ENCODE assay signal across 17 cellular contexts in the genomic region with DNA sequence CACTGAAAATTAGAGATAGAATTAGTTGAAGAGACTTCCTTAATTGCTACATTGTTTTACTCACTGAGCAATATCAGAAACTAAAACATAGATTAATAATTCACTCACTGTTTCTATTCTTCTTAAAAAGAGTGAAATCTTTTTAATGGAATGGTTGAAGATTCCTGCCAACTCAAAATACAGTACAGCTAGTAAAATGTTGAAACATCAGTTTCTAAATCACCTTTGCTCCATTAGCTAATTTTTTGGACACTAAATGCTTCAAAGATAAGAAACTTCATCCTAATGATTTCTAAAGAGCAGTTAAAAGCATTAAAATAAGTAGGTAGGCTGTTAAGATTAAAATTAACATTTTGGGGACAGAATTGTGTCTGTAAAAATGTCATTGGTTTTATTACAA. TPM values are rescaled to one million over a fixed set of nuclear protein-coding genes. Genes with fewer than 3 reads are reported as not detected.
DNase-seq lines count a peak whose midpoint lies in the region; FAIRE-seq and TF ChIP-seq lines count a peak whose summit lies in the region.
"Had no signal": no experiment of that assay in that cellular context is flagged by ENCODE, and none has a peak within 500 bp of the region (broad histone marks: within the 10 kb centered on the region; RNA-seq: fewer than 3 reads in every experiment).

No MANE protein-coding gene starts in this region.

- H3K9me3 ChIP-seq in A673 (ENCODE audit: low read depth, low read length, poor library complexity, severe bottlenecking) (no peaks in the 10 kb centered on the region), adipocyte (ENCODE audit: control insufficient read depth, low read length) (no peaks in the 10 kb centered on the region), subcutaneous abdominal adipose tissue (ENCODE audit: control insufficient read depth in 5 of 5, low read length in 5 of 5) (no peaks in the 10 kb centered on the region)
- H3K9me3 ChIP-seq: Caco-2 had no signal

- H3K4me1 ChIP-seq in A673 (ENCODE audit: insufficient read depth, low read length, poor library complexity, severe bottlenecking) (no peaks in the 10 kb centered on the region), adipocyte (ENCODE audit: control insufficient read depth, insufficient read depth, low read length) (peaks cover 32% of the 10 kb centered on the region), subcutaneous abdominal adipose tissue (ENCODE audit: control insufficient read depth in 5 of 5, insufficient read depth in 5 of 5, low read length in 5 of 5) (peaks cover 0 to 9% (median 2%) of the 10 kb centered on the region in 5 donors)
- H3K4me1 ChIP-seq: BLaER1, Caco-2 had no signal

- TF ChIP-seq CTCF in A673 (conservative IDR thresholded peaks at IDR 0.05; ENCODE audit: low read depth, low read length), result no peak

- peak overlapping the region; percentile 17 for H3K9ac ChIP-seq in adipocyte (ENCODE audit: low read length)
- H3K9ac ChIP-seq in subcutaneous abdominal adipose tissue (ENCODE audit: low read length in 5 of 5), result peak overlapping the region in 1 of 5 donors; percentile 30
- H3K9ac ChIP-seq: BLaER1 had no signal

- BruUV-seq in A673 (replicated peaks; lab: Mats Ljungman, UMichigan), result TSS peak; percentile 23

- peak; percentile 26 for FAIRE-seq in GM18507 (lab: Jason Lieb, UNC)
- FAIRE-seq: G401.6, GM12892 had no signal

- H3K36me3 ChIP-seq in A673 (ENCODE audit: insufficient read depth, low read length, poor library complexity, severe bottlenecking), result no peaks in the 10 kb centered on the region
- peaks cover 60% of the 10 kb centered on the region for H3K36me3 ChIP-seq in adipocyte (ENCODE audit: control insufficient read depth, insufficient read depth, low read length, severe bottlenecking)
- H3K36me3 ChIP-seq in subcutaneous abdominal adipose tissue (ENCODE audit: control insufficient read depth in 5 of 5, insufficient read depth in 5 of 5, low read length in 5 of 5), result peaks cover 10 to 32% (median 24%) of the 10 kb centered on the region in 5 donors

- intact Hi-C loops in A673 (cut with micrococcal nuclease; ENCODE audit: unreplicated experiment), result no loop called here

- DNase-seq in A673 (ENCODE audit: low spot score) (no peak), GM18507 (ENCODE audit: extremely low spot score, insufficient read length, low read depth) (no peak), adipocyte (ENCODE audit: low read depth) (no peak), NCI-H345 treated with DMSO at 0.1 percent for 48 hours (lab: John Stamatoyannopoulos, UW; ENCODE audit: unreplicated experiment) (no peak), NCI-H1436 treated with DMSO at 0.1 percent for 48 hours (lab: John Stamatoyannopoulos, UW) (no peak)
- DNase-seq: Caco-2; CD4-positive, CD25-positive, alpha-beta regulatory T cell; CD8-positive, alpha-beta T cell; DMS153; DND-41; H9 had no signal

- H3K27ac ChIP-seq in A673 (ENCODE audit: low read depth, low read length, poor library complexity, severe bottlenecking), result no peak overlapping the region
- peak overlapping the region; percentile 7 for H3K27ac ChIP-seq in subcutaneous abdominal adipose tissue (ENCODE audit: low read depth, low read length)
- H3K27ac ChIP-seq: BLaER1, C4-2B had no signal

- H3K4me3 ChIP-seq in A673 (ENCODE audit: low read depth, low read length, poor library complexity, severe bottlenecking), result no peak overlapping the region
- no peak overlapping the region for H3K4me3 ChIP-seq in adipocyte (ENCODE audit: low read length)
- H3K4me3 ChIP-seq in subcutaneous abdominal adipose tissue (ENCODE audit: low read depth in 1 of 5, low read length in 5 of 5), result no peak overlapping the region
- H3K4me3 ChIP-seq: BLaER1, GM23338 had no signal

- CTCF ChIA-PET in A673 (lab: Charles Lee), result no interaction called here

- POLR2A ChIA-PET in A673 (lab: Charles Lee; ENCODE audit: low non-redundant PET), result no interaction called here

- H3K27me3 ChIP-seq in A673 (replicated peaks; ENCODE audit: insufficient read depth, low read depth, low read length, poor library complexity), result no peaks in the 10 kb centered on the region
- no peaks in the 10 kb centered on the region for H3K27me3 ChIP-seq in adipocyte (replicated peaks; ENCODE audit: control insufficient read depth, insufficient read depth, low read length)
- no peaks in the 10 kb centered on the region for H3K27me3 ChIP-seq in subcutaneous abdominal adipose tissue (ENCODE audit: control insufficient read depth in 5 of 5, insufficient read depth in 4 of 5, low read length in 5 of 5)
- H3K27me3 ChIP-seq: BLaER1 had no signal

RNA-seq across cellular contexts. Expression of a gene that starts 10.5 kb away (rescaled TPM):
- total RNA-seq in A673 (2021), result 57.0 and 61.5 TPM in 2 replicates
